In the genomic region with DNA sequence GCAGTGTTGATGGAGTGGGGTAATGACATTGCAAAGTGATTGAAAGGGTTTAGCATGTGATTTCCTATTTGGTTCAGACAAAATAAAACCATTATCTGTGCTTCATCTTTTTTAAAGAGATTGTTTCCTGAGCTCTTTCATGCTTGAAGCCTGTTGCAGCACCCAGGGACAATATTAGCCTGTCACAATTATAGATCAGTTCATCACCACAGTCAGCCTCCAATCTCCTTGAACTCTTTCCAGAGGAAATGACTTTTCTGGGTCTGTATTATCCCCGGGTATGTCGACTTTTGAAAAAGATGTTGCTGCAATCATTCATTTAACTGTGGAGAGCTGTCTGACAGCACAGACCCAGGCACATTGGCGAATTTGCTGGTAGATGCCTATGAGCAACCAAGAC, we compare ENCODE assay signal across 9 cellular contexts.
"Had no signal": no experiment of that assay in that cellular context is flagged by ENCODE, and none has a peak within 500 bp of the region (broad histone marks: within the 10 kb centered on the region; RNA-seq: fewer than 3 reads in every experiment).

No MANE protein-coding gene starts in this region.

- ATAC-seq: HCT116 had no signal

- H3K9me3 Mint-ChIP-seq: IgD-negative memory B cell had no signal

- H3K4me2 ChIP-seq: KMS-11 had no signal

- H3K36me3 ChIP-seq: HAP-1 had no signal

- H3K36me3 Mint-ChIP-seq: IgD-negative memory B cell had no signal

- H3K27ac ChIP-seq: GM23248, HL-60, KMS-11 had no signal

- H3K4me1 Mint-ChIP-seq: IgD-negative memory B cell had no signal

- H3K9ac ChIP-seq: GM23248, KMS-11 had no signal

- FAIRE-seq: HepG2 had no signal

- H3K4me1 ChIP-seq: HAP-1 had no signal

- DNase-seq: GM23248, HFFc6, KBM-7 had no signal

- H3K4me3 ChIP-seq: GM23248, HAP-1 had no signal

- H2AFZ ChIP-seq: GM23248 had no signal

- H3K4me3 Mint-ChIP-seq: HFFc6, IgD-negative memory B cell had no signal

- H3K9me3 ChIP-seq: HAP-1 had no signal

- H3K27ac Mint-ChIP-seq: HFFc6, IgD-negative memory B cell had no signal
